In the genomic region with DNA sequence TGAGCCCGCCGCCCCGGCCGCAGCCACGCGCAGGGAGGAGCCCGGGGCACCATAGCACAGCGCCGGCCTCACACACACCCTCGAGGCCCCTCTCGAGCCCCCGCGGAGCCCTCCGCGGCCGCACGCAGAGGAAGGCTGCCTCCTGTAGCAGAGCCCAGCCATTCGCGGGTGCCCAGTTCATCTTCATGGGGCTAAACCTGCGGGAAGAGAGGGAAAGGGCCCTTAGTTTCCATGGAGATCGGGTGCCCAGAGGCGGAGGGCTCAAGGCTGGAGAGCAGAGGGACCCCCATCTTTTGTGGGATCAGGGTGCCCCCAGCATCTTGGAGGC, we compare ENCODE assay signal across 1 cellular context.
TF ChIP-seq lines count a peak whose summit lies in the region.

No MANE protein-coding gene starts in this region.

TF ChIP-seq in GM23338, 12 proteins besides CTCF, POLR2A, EP300 and RAD21 (continued from another document):
- TF ChIP-seq ZNF462 (CRISPR knock-in tag; IDR thresholded peaks at IDR 0.05): no peak
